ENCODE assay signal across 21 cellular contexts in the genomic region with DNA sequence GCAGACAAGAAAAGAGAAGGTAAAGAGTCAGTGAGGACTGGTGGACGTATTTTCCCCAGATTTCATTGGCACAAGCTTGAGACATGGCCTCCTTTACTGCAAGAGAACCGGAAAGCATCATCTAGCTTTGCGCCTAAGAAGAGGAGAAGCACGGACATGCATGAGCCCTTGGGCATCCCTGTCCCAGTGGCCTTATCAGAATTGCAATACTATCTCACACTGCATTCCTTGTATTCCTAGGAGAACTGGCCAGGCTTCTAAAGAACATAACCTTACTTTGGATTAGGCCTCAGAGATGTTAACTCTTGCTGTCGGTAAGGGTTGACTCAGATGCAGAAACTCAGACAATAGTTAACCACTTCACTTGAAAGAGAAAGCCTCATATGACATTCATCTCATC.
"Had no signal": no experiment of that assay in that cellular context is flagged by ENCODE, and none has a peak within 500 bp of the region (broad histone marks: within the 10 kb centered on the region; RNA-seq: fewer than 3 reads in every experiment).

No MANE protein-coding gene starts in this region.

- ATAC-seq: activated CD4-positive, CD25-positive, alpha-beta regulatory T cell treated with anti-CD3 and anti-CD28 coated beads, Interleukin-2, amount 50 U/mL, for 24 hours; activated CD8-positive, alpha-beta T cell treated with anti-CD3 and anti-CD28 coated beads for 36 hours; esophagus mucosa; T-helper 17 cell had no signal

- H3K27me3 ChIP-seq: ascending aorta, brain microvascular endothelial cell had no signal

- H3K9me3 ChIP-seq: ascending aorta had no signal

- H3K27ac ChIP-seq: ascending aorta, brain microvascular endothelial cell, coronary artery, dorsolateral prefrontal cortex, WERI-Rb-1 had no signal

- H3K36me3 ChIP-seq: ascending aorta, brain microvascular endothelial cell, WERI-Rb-1 had no signal

- H3K4me1 ChIP-seq: ascending aorta had no signal

- H3K4me3 ChIP-seq: ascending aorta, coronary artery, dorsolateral prefrontal cortex had no signal

- DNase-seq: activated B cell treated with CpG ODN at 0.5 μM for 24 hours; activated CD4-positive, alpha-beta T cell treated with anti-CD3 and anti-CD28 coated beads, Interleukin-2, amount 50 U/mL, for 1 hour; activated CD4-positive, alpha-beta T cell treated with anti-CD3 and anti-CD28 coated beads, Interleukin-2, amount 50 U/mL, for 48 hours; activated CD8-positive, alpha-beta memory T cell treated with anti-CD3 and anti-CD28 coated beads for 24 hours; activated CD8-positive, alpha-beta T cell treated with anti-CD3 and anti-CD28 coated beads for 36 hours; activated gamma-delta T cell; activated naive CD4-positive, alpha-beta T cell; activated naive CD4-positive, alpha-beta T cell treated with anti-CD3 and anti-CD28 coated beads, Interleukin-2, amount 10 ng/mL, durations not matched to agents 7 days and 5 days; activated naive CD8-positive, alpha-beta T cell treated with anti-CD3 and anti-CD28 coated beads, Interleukin-2, amount 10 ng/mL, durations not matched to agents 7 days and 5 days; activated T-cell treated with anti-CD3 and anti-CD28 coated beads, Interleukin-2, amount 50 U/mL, for 48 hours; dorsolateral prefrontal cortex; effector memory CD4-positive, alpha-beta T cell; endodermal cell; T-helper 17 cell; T1000; WERI-Rb-1 had no signal
